16 cellular contexts compared by ENCODE assay signal in the genomic region with DNA sequence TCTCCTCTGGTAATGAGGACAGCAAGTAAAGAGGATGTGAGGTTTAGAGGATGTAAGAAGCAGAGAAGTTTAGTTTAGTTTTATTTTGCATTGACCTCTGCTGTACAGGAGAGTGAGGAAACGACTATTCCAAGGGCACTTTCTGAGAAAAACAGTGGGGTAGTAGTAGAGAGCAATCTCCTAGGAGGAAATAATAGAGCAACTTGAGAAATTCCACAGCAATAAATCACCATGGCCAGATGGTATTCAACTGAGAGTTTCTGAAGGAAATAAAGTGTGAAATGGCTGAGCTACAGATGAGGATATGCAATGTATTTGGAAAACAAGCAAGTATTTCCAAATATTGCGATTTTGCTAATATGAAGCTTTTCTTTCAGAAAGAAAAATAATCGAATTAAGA.
DNase-seq lines count a peak whose midpoint lies in the region; ATAC-seq, FAIRE-seq and TF ChIP-seq lines count a peak whose summit lies in the region.
"Had no signal": no experiment of that assay in that cellular context is flagged by ENCODE, and none has a peak within 500 bp of the region (broad histone marks: within the 10 kb centered on the region; RNA-seq: fewer than 3 reads in every experiment).

No MANE protein-coding gene starts in this region.

- no peaks in the 10 kb centered on the region for H4K20me1 ChIP-seq in IMR-90 (ENCODE audit: insufficient read depth, low read length)

- POLR2A ChIA-PET in IMR-90 (lab: Charles Lee; ENCODE audit: unreplicated experiment): interaction anchor here (0.5 kb wide), 1 partner anchor 376 kb away, joined by 6 read pairs; no protein-coding TSS in a partner anchor

- H3K79me1 ChIP-seq in IMR-90 (ENCODE audit: low read depth in 1 of 2, low read length in 2 of 2): no peaks in the 10 kb centered on the region
- H3K79me1 ChIP-seq in mesendoderm (ENCODE audit: low read length): no peaks in the 10 kb centered on the region

- H3K18ac ChIP-seq in IMR-90 (ENCODE audit: low read depth, low read length) (peak overlapping the region; percentile 97; the same call in 1 of the 2 replicates), mesendoderm (ENCODE audit: low read length) (no peak overlapping the region)

- no peak overlapping the region for H3K9ac ChIP-seq in IMR-90 (ENCODE audit: low read depth, low read length)
- no peak overlapping the region for H3K9ac ChIP-seq in mesendoderm (ENCODE audit: low read length)

- H2BK15ac ChIP-seq in IMR-90 (ENCODE audit: low read depth, low read length) (no peak overlapping the region; the same call in 2 of the 3 replicates), mesendoderm (replicated peaks; ENCODE audit: low read depth) (no peak overlapping the region)

- H3K36me3 Mint-ChIP-seq in activated naive CD4-positive, alpha-beta T cell treated with anti-CD3 and anti-CD28 coated beads, Interleukin-2, amount 50 U/mL, for 72 hours: peaks cover 0 to 6% of the 10 kb centered on the region in 2 donors
- H3K36me3 Mint-ChIP-seq: stimulated activated effector memory CD8-positive, alpha-beta T cell treated with anti-CD3 and anti-CD28 coated beads, Interleukin-12 subunit alpha, Interleukin-12 subunit beta, amount 100 ng/mL, for 72 hours had no signal

- no peak overlapping the region for H3K4me3 ChIP-seq in AG10803 (ENCODE audit: low read length)
- H3K4me3 ChIP-seq in IMR-90 (ENCODE audit: insufficient read depth, low read depth, low read length): no peak overlapping the region
- no peak overlapping the region for H3K4me3 ChIP-seq in mesendoderm (ENCODE audit: low read length)
- no peak overlapping the region for H3K4me3 ChIP-seq in ovary
- H3K4me3 ChIP-seq: heart right ventricle had no signal

- CTCF ChIA-PET in IMR-90 (lab: Yijun Ruan, JAX): interaction anchor here (1.2 kb wide), 1 partner anchor 17 kb away, joined by 4 read pairs; no protein-coding TSS in a partner anchor

- H3K27ac ChIP-seq in IMR-90 (ENCODE audit: insufficient read depth, low read length) (no peak overlapping the region), mesendoderm (ENCODE audit: low read depth, low read length) (no peak overlapping the region), ovary (no peak overlapping the region)
- H3K27ac ChIP-seq: heart right ventricle, WERI-Rb-1 had no signal

- peak overlapping the region; percentile 71; the same call in 1 of the 2 replicates for H2BK20ac ChIP-seq in IMR-90 (ENCODE audit: low read depth, low read length)

- no peak overlapping the region for H4K91ac ChIP-seq in IMR-90 (ENCODE audit: insufficient read depth, low read depth, low read length)

- no CpG with 5 or more reads among the region's 3 CpGs for WGBS in IMR-90 (ENCODE audit: extremely low coverage in 2 of 2, insufficient read length in 1 of 2), 2 experiments
- WGBS in mesendoderm (ENCODE audit: extremely low coverage, insufficient coverage, low lambda C conversion rate): no CpG with 5 or more reads among the region's 3 CpGs
- WGBS in ovary, 3 donors: 24 to 28% (median 25%) methylated on average over 3 of the region's 3 CpGs

- H3K4me2 ChIP-seq in IMR-90 (ENCODE audit: low read depth, low read length): peak overlapping the region; percentile 60; the same call in 1 of the 2 replicates
- no peak overlapping the region for H3K4me2 ChIP-seq in mesendoderm (ENCODE audit: low read length)

- TF ChIP-seq CTCF in AG10803 (conservative IDR thresholded peaks at IDR 0.05; ENCODE audit: low read length) (no peak), IMR-90 (conservative IDR thresholded peaks at IDR 0.05; ENCODE audit: low read depth, low read length) (no peak), ovary (IDR thresholded peaks at IDR 0.05) (no peak)

- TF ChIP-seq POLR2A in IMR-90 (IDR thresholded peaks at IDR 0.05; ENCODE audit: low read depth, low read length): no peak
- no peak for TF ChIP-seq POLR2A in ovary (IDR thresholded peaks at IDR 0.05)

- no peak overlapping the region for H2AK9ac ChIP-seq in IMR-90 (replicated peaks; ENCODE audit: low read depth, low read length, poor library complexity)

- no peak overlapping the region for H2AK5ac ChIP-seq in IMR-90 (ENCODE audit: low read depth, low read length)
- H2AK5ac ChIP-seq in mesendoderm (ENCODE audit: low read length): no peak overlapping the region

- no TSS peak for BruUV-seq in IMR-90 (replicated peaks; lab: Mats Ljungman, UMichigan)

- no peaks in the 10 kb centered on the region for H3K27me3 ChIP-seq in IMR-90 (ENCODE audit: control insufficient read depth, insufficient read depth, low read length)
- H3K27me3 ChIP-seq in mesendoderm (ENCODE audit: insufficient read depth, low read length, poor library complexity): no peaks in the 10 kb centered on the region
- no peaks in the 10 kb centered on the region for H3K27me3 ChIP-seq in ovary
- H3K27me3 ChIP-seq: heart right ventricle had no signal

- no peak for TF ChIP-seq RAD21 in IMR-90 (IDR thresholded peaks at IDR 0.05; ENCODE audit: low read length)

- H3K4me1 ChIP-seq in IMR-90 (ENCODE audit: control insufficient read depth, insufficient read depth, low read length) (peaks cover 2% of the 10 kb centered on the region), mesendoderm (ENCODE audit: control insufficient read depth, low read depth, low read length) (no peaks in the 10 kb centered on the region), ovary (ENCODE audit: insufficient read depth) (no peaks in the 10 kb centered on the region)

- H3K4ac ChIP-seq in IMR-90 (ENCODE audit: low read depth, low read length): no peak overlapping the region; the same call in 1 of the 2 replicates
- no peak overlapping the region for H3K4ac ChIP-seq in mesendoderm (ENCODE audit: low read depth, low read length)

- dilution Hi-C loops in IMR-90 (cut with HindIII; ENCODE audit: low sequenced_read_pairs, unreplicated experiment): no loop called here

- no peak overlapping the region for H4K8ac ChIP-seq in IMR-90 (ENCODE audit: low read depth in 2 of 2, low read length in 2 of 2)
- H4K8ac ChIP-seq in mesendoderm (ENCODE audit: low read depth, low read length): no peak overlapping the region

- no peak overlapping the region for H4K5ac ChIP-seq in IMR-90 (ENCODE audit: low read depth, low read length)
- H4K5ac ChIP-seq in mesendoderm (ENCODE audit: low read length): no peak overlapping the region

- TF ChIP-seq EP300 in ovary (IDR thresholded peaks at IDR 0.05): no peak

- H3K9me3 Mint-ChIP-seq in activated naive CD4-positive, alpha-beta T cell treated with anti-CD3 and anti-CD28 coated beads, Interleukin-2, amount 50 U/mL, for 72 hours: peaks cover 0 to 4% of the 10 kb centered on the region in 2 donors
- H3K9me3 Mint-ChIP-seq: CD8-positive, alpha-beta T cell; central memory CD8-positive, alpha-beta T cell; stimulated activated effector memory CD8-positive, alpha-beta T cell treated with anti-CD3 and anti-CD28 coated beads, Interleukin-12 subunit alpha, Interleukin-12 subunit beta, amount 100 ng/mL, for 72 hours had no signal

- H3K9me3 ChIP-seq in IMR-90 (ENCODE audit: control insufficient read depth, insufficient read depth, low read length) (no peaks in the 10 kb centered on the region), ovary (no peaks in the 10 kb centered on the region)

- no peak overlapping the region for H2AFZ ChIP-seq in IMR-90 (replicated peaks; ENCODE audit: low read length, poor library complexity)

- H3K9me1 ChIP-seq in IMR-90 (ENCODE audit: insufficient read depth, low read length): no peaks in the 10 kb centered on the region

- H2BK5ac ChIP-seq in IMR-90 (ENCODE audit: low read depth, low read length, poor library complexity, severe bottlenecking): peak overlapping the region; percentile 85
- H2BK5ac ChIP-seq in mesendoderm (ENCODE audit: low read length): no peak overlapping the region

- DNase-seq in AG10803 (ENCODE audit: low read depth) (peak; percentile 89), IMR-90 (peak; percentile 77), dedifferentiated amniotic fluid mesenchymal stem cell (ENCODE audit: extremely low spot score) (peak; percentile 69), mesendoderm (peak; percentile 85), ovary (no peak), GM19239 (ENCODE audit: insufficient read length, low spot score) (no peak)
- no peak for DNase-seq in activated naive CD4-positive, alpha-beta T cell treated with anti-CD3 and anti-CD28 coated beads, Interleukin-2, amount 50 U/mL, for 72 hours (ENCODE audit: low spot score in 2 of 2)
- DNase-seq: activated T-cell treated with anti-CD3 and anti-CD28 coated beads, Interleukin-2, amount 50 U/mL, for 72 hours; CD8-positive, alpha-beta T cell; heart right ventricle; NCI-H1930; RPMI8226; WERI-Rb-1 had no signal

- H3K27ac Mint-ChIP-seq in activated naive CD4-positive, alpha-beta T cell treated with anti-CD3 and anti-CD28 coated beads, Interleukin-2, amount 50 U/mL, for 72 hours: peak overlapping the region in 1 of 2 donors; percentile 13
- H3K27ac Mint-ChIP-seq: activated T-cell treated with anti-CD3 and anti-CD28 coated beads, Interleukin-2, amount 50 U/mL, for 72 hours; CD8-positive, alpha-beta T cell; stimulated activated effector memory CD8-positive, alpha-beta T cell treated with anti-CD3 and anti-CD28 coated beads, Interleukin-12 subunit alpha, Interleukin-12 subunit beta, amount 100 ng/mL, for 72 hours had no signal

- FAIRE-seq in GM19239 (lab: Jason Lieb, UNC): no peak

- H3K23ac ChIP-seq in IMR-90 (ENCODE audit: low read depth, low read length) (no peak overlapping the region; the same call in 1 of the 2 replicates), mesendoderm (ENCODE audit: low read length) (no peak overlapping the region)

- H3K56ac ChIP-seq in IMR-90 (ENCODE audit: extremely low read depth, insufficient read depth, low read length): no peak overlapping the region
- no peak overlapping the region for H3K56ac ChIP-seq in mesendoderm (ENCODE audit: low read length)

- H3K14ac ChIP-seq in IMR-90 (replicated peaks; ENCODE audit: low read depth, low read length): peak overlapping the region; percentile 91

- no peaks in the 10 kb centered on the region for H3K79me2 ChIP-seq in mesendoderm (ENCODE audit: control insufficient read depth, insufficient read depth, low read length)

- H2BK120ac ChIP-seq in IMR-90 (ENCODE audit: low read depth, low read length) (peak overlapping the region; percentile 72; the same call in 1 of the 2 replicates), mesendoderm (ENCODE audit: low read depth, low read length) (no peak overlapping the region)

- in situ Hi-C loops in IMR-90 (cut with MboI; ENCODE audit: low sequenced_read_pairs): no loop called here

- peak; percentile 72 for ATAC-seq in IMR-90 (ENCODE audit: low read depth)
- ATAC-seq in HG03432 (IDR thresholded peaks at IDR 0.05; ENCODE audit: unreplicated experiment): no peak
- no peak for ATAC-seq in activated naive CD4-positive, alpha-beta T cell treated with anti-CD3 and anti-CD28 coated beads, Interleukin-2, amount 50 U/mL, for 72 hours
- ATAC-seq: activated T-cell treated with anti-CD3 and anti-CD28 coated beads, Interleukin-2, amount 50 U/mL, for 72 hours; CD8-positive, alpha-beta T cell; stimulated activated effector memory CD8-positive, alpha-beta T cell treated with anti-CD3 and anti-CD28 coated beads, Interleukin-12 subunit alpha, Interleukin-12 subunit beta, amount 100 ng/mL, for 72 hours had no signal

- H3K36me3 ChIP-seq in IMR-90 (ENCODE audit: control insufficient read depth, insufficient read depth, low read length) (no peaks in the 10 kb centered on the region), mesendoderm (ENCODE audit: control insufficient read depth, insufficient read depth, low read length) (no peaks in the 10 kb centered on the region), ovary (no peaks in the 10 kb centered on the region)
- H3K36me3 ChIP-seq: WERI-Rb-1 had no signal

- intact Hi-C loops in IMR-90 (cut with micrococcal nuclease): no loop called here
- intact Hi-C loops in ovary (cut with DNase I): no loop called here

Comparison
In these comparisons a context has a peak if more than half of its experiments do, and no peak if none do; other contexts are left out.
1. DNase-seq: peak in AG10803 (single experiment), IMR-90 (single experiment), dedifferentiated amniotic fluid mesenchymal stem cell (single experiment) and mesendoderm (single experiment); none in ovary (0 of 5), activated naive CD4-positive, alpha-beta T cell treated with anti-CD3 and anti-CD28 coated beads, Interleukin-2, amount 50 U/mL, for 72 hours (0 of 2) and GM19239 (single experiment).